In the genomic region with DNA sequence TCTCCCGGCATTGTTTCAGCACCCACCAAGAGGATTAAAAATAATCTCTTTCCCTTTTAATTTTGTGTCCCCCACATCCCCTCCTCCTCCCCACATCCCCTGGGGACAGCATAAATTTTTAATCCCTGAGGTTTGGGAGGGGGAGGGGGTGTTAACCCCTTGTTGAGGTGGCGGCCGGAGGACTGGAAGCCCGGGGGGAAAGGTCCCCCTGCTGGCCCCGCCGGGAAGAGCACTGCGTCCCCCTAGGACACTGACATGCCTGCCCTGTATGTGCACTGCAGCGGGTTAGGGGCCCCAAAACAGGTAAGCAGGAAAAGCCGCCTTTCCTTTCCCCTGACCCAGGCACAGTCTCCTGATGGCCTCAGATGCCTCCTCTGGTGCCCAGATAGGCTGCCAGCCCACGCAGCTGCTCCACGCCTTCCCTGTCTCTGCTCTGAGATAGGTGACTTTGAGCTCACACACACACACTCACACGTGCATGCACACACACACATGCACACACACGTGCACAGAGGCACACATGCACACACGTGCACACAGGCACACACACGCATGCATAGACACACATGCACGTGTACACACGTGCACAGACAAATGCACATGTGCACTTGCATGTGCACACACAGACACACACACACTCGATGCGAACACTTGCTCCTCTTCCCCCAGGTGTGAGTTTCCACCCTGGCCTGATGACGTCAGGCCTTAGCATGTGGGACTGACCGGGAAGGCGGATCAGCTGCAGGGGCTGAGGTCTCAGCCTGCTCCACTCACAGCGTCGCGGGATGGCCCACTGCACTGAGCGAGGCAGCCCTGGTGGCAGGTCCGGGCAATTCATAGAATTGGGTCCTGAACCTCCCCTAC, we compare ENCODE assay signal across 1 cellular context.
TF ChIP-seq lines count a peak whose summit lies in the region.

No MANE protein-coding gene starts in this region.

TF ChIP-seq in HepG2, 621 proteins besides CTCF, POLR2A, EP300 and RAD21 (continued from another document and continues in another):
- TF ChIP-seq, protein P1, sequence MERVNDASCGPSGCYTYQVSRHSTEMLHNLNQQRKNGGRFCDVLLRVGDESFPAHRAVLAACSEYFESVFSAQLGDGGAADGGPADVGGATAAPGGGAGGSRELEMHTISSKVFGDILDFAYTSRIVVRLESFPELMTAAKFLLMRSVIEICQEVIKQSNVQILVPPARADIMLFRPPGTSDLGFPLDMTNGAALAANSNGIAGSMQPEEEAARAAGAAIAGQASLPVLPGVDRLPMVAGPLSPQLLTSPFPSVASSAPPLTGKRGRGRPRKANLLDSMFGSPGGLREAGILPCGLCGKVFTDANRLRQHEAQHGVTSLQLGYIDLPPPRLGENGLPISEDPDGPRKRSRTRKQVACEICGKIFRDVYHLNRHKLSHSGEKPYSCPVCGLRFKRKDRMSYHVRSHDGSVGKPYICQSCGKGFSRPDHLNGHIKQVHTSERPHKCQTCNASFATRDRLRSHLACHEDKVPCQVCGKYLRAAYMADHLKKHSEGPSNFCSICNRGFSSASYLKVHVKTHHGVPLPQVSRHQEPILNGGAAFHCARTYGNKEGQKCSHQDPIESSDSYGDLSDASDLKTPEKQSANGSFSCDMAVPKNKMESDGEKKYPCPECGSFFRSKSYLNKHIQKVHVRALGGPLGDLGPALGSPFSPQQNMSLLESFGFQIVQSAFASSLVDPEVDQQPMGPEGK (CRISPR knock-in tag; IDR thresholded peaks at IDR 0.05), result 0 out of 2 replicates have a peak, but pooled peaks have one; percentile 29
- TF ChIP-seq STAG1 (CRISPR knock-in tag; IDR thresholded peaks at IDR 0.05) (peak; percentile 51), TOE1 (CRISPR knock-in tag; IDR thresholded peaks at IDR 0.05) (no peak), KMT2A (CRISPR knock-in tag; IDR thresholded peaks at IDR 0.05) (no peak), ZNF234 (CRISPR knock-in tag; conservative IDR thresholded peaks at IDR 0.05) (no peak), NFE2L2 (IDR thresholded peaks at IDR 0.05; ENCODE audit: low read length) (no peak), PCBP1 (IDR thresholded peaks at IDR 0.05; ENCODE audit: borderline replicate concordance, low read depth, low read length) (0 out of 2 replicates have a peak, but pooled peaks have one; percentile 29), ZNF33B (CRISPR knock-in tag; IDR thresholded peaks at IDR 0.05) (no peak), ZNF256 (CRISPR knock-in tag; conservative IDR thresholded peaks at IDR 0.05) (no peak), KLF9 (CRISPR knock-in tag; IDR thresholded peaks at IDR 0.05; ENCODE audit: low read depth) (no peak), MEF2D (CRISPR knock-in tag; IDR thresholded peaks at IDR 0.05) (no peak), ZNF720 (CRISPR knock-in tag; IDR thresholded peaks at IDR 0.05) (no peak), MXI1 (IDR thresholded peaks at IDR 0.05; ENCODE audit: borderline replicate concordance, low read depth, low read length) (no peak), ZNF34 (CRISPR knock-in tag; IDR thresholded peaks at IDR 0.05; ENCODE audit: borderline replicate concordance) (no peak), RAD51 (IDR thresholded peaks at IDR 0.05; ENCODE audit: borderline replicate concordance) (no peak), NR2F1 (CRISPR knock-in tag; IDR thresholded peaks at IDR 0.05) (no peak), CREB1 (IDR thresholded peaks at IDR 0.05) (peak; percentile 93), CREB1 (CRISPR knock-in tag; IDR thresholded peaks at IDR 0.05) (no peak), SRY (CRISPR knock-in tag; IDR thresholded peaks at IDR 0.05) (no peak), TBX3 (IDR thresholded peaks at IDR 0.05; ENCODE audit: borderline replicate concordance) (no peak), SSRP1 (CRISPR knock-in tag; IDR thresholded peaks at IDR 0.05) (no peak), MAZ (IDR thresholded peaks at IDR 0.05; ENCODE audit: borderline replicate concordance, low read depth, low read length) (no peak), MAZ (CRISPR knock-in tag; IDR thresholded peaks at IDR 0.05; ENCODE audit: low read depth) (no peak), ZNF296 (CRISPR knock-in tag; conservative IDR thresholded peaks at IDR 0.05) (no peak), NFYC (CRISPR knock-in tag; IDR thresholded peaks at IDR 0.05) (no peak), CCDC6 (CRISPR knock-in tag; IDR thresholded peaks at IDR 0.05) (no peak), GATAD2A (CRISPR knock-in tag; IDR thresholded peaks at IDR 0.05) (0 out of 2 replicates have a peak, but pooled peaks have one; percentile 24), HCFC1 (IDR thresholded peaks at IDR 0.05; ENCODE audit: low read depth, low read length) (no peak), PHB2 (IDR thresholded peaks at IDR 0.05; ENCODE audit: partially characterized antibody) (no peak), ZBTB1 (CRISPR knock-in tag; IDR thresholded peaks at IDR 0.05; ENCODE audit: borderline replicate concordance) (no peak), SOX5 (CRISPR knock-in tag; IDR thresholded peaks at IDR 0.05; ENCODE audit: borderline replicate concordance) (no peak), ZNF878 (CRISPR knock-in tag; IDR thresholded peaks at IDR 0.05) (no peak)
- TF ChIP-seq, protein P2, sequence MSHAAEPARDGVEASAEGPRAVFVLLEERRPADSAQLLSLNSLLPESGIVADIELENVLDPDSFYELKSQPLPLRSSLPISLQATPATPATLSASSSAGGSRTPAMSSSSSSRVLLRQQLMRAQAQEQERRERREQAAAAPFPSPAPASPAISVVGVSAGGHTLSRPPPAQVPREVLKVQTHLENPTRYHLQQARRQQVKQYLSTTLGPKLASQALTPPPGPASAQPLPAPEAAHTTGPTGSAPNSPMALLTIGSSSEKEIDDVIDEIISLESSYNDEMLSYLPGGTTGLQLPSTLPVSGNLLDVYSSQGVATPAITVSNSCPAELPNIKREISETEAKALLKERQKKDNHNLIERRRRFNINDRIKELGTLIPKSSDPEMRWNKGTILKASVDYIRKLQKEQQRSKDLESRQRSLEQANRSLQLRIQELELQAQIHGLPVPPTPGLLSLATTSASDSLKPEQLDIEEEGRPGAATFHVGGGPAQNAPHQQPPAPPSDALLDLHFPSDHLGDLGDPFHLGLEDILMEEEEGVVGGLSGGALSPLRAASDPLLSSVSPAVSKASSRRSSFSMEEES (CRISPR knock-in tag; IDR thresholded peaks at IDR 0.05), result no peak
- TF ChIP-seq, protein P3, sequence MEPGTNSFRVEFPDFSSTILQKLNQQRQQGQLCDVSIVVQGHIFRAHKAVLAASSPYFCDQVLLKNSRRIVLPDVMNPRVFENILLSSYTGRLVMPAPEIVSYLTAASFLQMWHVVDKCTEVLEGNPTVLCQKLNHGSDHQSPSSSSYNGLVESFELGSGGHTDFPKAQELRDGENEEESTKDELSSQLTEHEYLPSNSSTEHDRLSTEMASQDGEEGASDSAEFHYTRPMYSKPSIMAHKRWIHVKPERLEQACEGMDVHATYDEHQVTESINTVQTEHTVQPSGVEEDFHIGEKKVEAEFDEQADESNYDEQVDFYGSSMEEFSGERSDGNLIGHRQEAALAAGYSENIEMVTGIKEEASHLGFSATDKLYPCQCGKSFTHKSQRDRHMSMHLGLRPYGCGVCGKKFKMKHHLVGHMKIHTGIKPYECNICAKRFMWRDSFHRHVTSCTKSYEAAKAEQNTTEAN (CRISPR knock-in tag; conservative IDR thresholded peaks at IDR 0.05), result no peak
- TF ChIP-seq, protein P4, sequence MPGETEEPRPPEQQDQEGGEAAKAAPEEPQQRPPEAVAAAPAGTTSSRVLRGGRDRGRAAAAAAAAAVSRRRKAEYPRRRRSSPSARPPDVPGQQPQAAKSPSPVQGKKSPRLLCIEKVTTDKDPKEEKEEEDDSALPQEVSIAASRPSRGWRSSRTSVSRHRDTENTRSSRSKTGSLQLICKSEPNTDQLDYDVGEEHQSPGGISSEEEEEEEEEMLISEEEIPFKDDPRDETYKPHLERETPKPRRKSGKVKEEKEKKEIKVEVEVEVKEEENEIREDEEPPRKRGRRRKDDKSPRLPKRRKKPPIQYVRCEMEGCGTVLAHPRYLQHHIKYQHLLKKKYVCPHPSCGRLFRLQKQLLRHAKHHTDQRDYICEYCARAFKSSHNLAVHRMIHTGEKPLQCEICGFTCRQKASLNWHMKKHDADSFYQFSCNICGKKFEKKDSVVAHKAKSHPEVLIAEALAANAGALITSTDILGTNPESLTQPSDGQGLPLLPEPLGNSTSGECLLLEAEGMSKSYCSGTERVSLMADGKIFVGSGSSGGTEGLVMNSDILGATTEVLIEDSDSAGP (CRISPR knock-in tag; IDR thresholded peaks at IDR 0.05; ENCODE audit: borderline replicate concordance), result 0 out of 2 replicates have a peak, but pooled peaks have one; percentile 16
- TF ChIP-seq, protein P5, sequence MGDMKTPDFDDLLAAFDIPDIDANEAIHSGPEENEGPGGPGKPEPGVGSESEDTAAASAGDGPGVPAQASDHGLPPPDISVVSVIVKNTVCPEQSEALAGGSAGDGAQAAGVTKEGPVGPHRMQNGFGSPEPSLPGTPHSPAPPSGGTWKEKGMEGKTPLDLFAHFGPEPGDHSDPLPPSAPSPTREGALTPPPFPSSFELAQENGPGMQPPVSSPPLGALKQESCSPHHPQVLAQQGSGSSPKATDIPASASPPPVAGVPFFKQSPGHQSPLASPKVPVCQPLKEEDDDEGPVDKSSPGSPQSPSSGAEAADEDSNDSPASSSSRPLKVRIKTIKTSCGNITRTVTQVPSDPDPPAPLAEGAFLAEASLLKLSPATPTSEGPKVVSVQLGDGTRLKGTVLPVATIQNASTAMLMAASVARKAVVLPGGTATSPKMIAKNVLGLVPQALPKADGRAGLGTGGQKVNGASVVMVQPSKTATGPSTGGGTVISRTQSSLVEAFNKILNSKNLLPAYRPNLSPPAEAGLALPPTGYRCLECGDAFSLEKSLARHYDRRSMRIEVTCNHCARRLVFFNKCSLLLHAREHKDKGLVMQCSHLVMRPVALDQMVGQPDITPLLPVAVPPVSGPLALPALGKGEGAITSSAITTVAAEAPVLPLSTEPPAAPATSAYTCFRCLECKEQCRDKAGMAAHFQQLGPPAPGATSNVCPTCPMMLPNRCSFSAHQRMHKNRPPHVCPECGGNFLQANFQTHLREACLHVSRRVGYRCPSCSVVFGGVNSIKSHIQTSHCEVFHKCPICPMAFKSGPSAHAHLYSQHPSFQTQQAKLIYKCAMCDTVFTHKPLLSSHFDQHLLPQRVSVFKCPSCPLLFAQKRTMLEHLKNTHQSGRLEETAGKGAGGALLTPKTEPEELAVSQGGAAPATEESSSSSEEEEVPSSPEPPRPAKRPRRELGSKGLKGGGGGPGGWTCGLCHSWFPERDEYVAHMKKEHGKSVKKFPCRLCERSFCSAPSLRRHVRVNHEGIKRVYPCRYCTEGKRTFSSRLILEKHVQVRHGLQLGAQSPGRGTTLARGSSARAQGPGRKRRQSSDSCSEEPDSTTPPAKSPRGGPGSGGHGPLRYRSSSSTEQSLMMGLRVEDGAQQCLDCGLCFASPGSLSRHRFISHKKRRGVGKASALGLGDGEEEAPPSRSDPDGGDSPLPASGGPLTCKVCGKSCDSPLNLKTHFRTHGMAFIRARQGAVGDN (CRISPR knock-in tag; IDR thresholded peaks at IDR 0.05), result 0 out of 2 replicates have a peak, but pooled peaks have one; percentile 6
- TF ChIP-seq, protein P6, sequence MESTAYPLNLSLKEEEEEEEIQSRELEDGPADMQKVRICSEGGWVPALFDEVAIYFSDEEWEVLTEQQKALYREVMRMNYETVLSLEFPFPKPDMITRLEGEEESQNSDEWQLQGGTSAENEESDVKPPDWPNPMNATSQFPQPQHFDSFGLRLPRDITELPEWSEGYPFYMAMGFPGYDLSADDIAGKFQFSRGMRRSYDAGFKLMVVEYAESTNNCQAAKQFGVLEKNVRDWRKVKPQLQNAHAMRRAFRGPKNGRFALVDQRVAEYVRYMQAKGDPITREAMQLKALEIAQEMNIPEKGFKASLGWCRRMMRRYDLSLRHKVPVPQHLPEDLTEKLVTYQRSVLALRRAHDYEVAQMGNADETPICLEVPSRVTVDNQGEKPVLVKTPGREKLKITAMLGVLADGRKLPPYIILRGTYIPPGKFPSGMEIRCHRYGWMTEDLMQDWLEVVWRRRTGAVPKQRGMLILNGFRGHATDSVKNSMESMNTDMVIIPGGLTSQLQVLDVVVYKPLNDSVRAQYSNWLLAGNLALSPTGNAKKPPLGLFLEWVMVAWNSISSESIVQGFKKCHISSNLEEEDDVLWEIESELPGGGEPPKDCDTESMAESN (CRISPR knock-in tag; conservative IDR thresholded peaks at IDR 0.05), result no peak
- TF ChIP-seq, protein P7, sequence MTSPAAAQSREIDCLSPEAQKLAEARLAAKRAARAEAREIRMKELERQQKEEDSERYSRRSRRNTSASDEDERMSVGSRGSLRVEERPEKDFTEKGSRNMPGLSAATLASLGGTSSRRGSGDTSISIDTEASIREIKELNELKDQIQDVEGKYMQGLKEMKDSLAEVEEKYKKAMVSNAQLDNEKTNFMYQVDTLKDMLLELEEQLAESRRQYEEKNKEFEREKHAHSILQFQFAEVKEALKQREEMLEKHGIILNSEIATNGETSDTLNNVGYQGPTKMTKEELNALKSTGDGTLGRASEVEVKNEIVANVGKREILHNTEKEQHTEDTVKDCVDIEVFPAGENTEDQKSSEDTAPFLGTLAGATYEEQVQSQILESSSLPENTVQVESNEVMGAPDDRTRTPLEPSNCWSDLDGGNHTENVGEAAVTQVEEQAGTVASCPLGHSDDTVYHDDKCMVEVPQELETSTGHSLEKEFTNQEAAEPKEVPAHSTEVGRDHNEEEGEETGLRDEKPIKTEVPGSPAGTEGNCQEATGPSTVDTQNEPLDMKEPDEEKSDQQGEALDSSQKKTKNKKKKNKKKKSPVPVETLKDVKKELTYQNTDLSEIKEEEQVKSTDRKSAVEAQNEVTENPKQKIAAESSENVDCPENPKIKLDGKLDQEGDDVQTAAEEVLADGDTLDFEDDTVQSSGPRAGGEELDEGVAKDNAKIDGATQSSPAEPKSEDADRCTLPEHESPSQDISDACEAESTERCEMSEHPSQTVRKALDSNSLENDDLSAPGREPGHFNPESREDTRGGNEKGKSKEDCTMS (CRISPR knock-in tag; conservative IDR thresholded peaks at IDR 0.05), result no peak
- TF ChIP-seq, protein P8, sequence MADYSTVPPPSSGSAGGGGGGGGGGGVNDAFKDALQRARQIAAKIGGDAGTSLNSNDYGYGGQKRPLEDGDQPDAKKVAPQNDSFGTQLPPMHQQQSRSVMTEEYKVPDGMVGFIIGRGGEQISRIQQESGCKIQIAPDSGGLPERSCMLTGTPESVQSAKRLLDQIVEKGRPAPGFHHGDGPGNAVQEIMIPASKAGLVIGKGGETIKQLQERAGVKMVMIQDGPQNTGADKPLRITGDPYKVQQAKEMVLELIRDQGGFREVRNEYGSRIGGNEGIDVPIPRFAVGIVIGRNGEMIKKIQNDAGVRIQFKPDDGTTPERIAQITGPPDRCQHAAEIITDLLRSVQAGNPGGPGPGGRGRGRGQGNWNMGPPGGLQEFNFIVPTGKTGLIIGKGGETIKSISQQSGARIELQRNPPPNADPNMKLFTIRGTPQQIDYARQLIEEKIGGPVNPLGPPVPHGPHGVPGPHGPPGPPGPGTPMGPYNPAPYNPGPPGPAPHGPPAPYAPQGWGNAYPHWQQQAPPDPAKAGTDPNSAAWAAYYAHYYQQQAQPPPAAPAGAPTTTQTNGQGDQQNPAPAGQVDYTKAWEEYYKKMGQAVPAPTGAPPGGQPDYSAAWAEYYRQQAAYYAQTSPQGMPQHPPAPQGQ (CRISPR knock-in tag; IDR thresholded peaks at IDR 0.05; ENCODE audit: borderline replicate concordance), result no peak
- TF ChIP-seq, protein P9, sequence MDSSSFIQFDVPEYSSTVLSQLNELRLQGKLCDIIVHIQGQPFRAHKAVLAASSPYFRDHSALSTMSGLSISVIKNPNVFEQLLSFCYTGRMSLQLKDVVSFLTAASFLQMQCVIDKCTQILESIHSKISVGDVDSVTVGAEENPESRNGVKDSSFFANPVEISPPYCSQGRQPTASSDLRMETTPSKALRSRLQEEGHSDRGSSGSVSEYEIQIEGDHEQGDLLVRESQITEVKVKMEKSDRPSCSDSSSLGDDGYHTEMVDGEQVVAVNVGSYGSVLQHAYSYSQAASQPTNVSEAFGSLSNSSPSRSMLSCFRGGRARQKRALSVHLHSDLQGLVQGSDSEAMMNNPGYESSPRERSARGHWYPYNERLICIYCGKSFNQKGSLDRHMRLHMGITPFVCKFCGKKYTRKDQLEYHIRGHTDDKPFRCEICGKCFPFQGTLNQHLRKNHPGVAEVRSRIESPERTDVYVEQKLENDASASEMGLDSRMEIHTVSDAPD (CRISPR knock-in tag; IDR thresholded peaks at IDR 0.05), result no peak
